23 cellular contexts compared by ENCODE assay signal in genomic region chr3:106257172-106257571, GRCh38.
"Had no signal": no experiment of that assay in that cellular context is flagged by ENCODE, and none has a peak within 500 bp of the region (broad histone marks: within the 10 kb centered on the region; RNA-seq: fewer than 3 reads in every experiment).

No MANE protein-coding gene starts in this region.

- H3K9me3 Mint-ChIP-seq: central memory CD8-positive, alpha-beta T cell; stimulated activated effector memory CD8-positive, alpha-beta T cell treated with anti-CD3 and anti-CD28 coated beads, Interleukin-12 subunit alpha, Interleukin-12 subunit beta, amount 100 ng/mL, for 72 hours had no signal

- H3K27me3 Mint-ChIP-seq: activated CD8-positive, alpha-beta T cell treated with anti-CD3 and anti-CD28 coated beads for 36 hours; activated T-cell treated with anti-CD3 and anti-CD28 coated beads, Interleukin-2, amount 50 U/mL, for 24 hours; central memory CD8-positive, alpha-beta T cell had no signal

- H3K4me3 Mint-ChIP-seq: activated CD8-positive, alpha-beta T cell treated with anti-CD3 and anti-CD28 coated beads for 36 hours; activated T-cell treated with anti-CD3 and anti-CD28 coated beads, Interleukin-2, amount 50 U/mL, for 24 hours; central memory CD8-positive, alpha-beta T cell; nephron progenitor cell; stimulated activated effector memory CD8-positive, alpha-beta T cell treated with anti-CD3 and anti-CD28 coated beads, Interleukin-12 subunit alpha, Interleukin-12 subunit beta, amount 100 ng/mL, for 72 hours had no signal

- H3K4me1 Mint-ChIP-seq: central memory CD8-positive, alpha-beta T cell had no signal

- ATAC-seq: activated CD8-positive, alpha-beta T cell treated with anti-CD3 and anti-CD28 coated beads for 36 hours; sciatic nerve; stimulated activated effector memory CD8-positive, alpha-beta T cell treated with anti-CD3 and anti-CD28 coated beads, Interleukin-12 subunit alpha, Interleukin-12 subunit beta, amount 100 ng/mL, for 72 hours had no signal

- FAIRE-seq: frontal cortex, keratinocyte, TTC549 had no signal

- H3K27ac Mint-ChIP-seq: activated CD8-positive, alpha-beta T cell treated with anti-CD3 and anti-CD28 coated beads for 36 hours; activated T-cell treated with anti-CD3 and anti-CD28 coated beads, Interleukin-2, amount 50 U/mL, for 24 hours; activated T-helper 2 cell treated with anti-CD3 and anti-CD28 coated beads, Interferon-gamma antibody, Interleukin-2, Interleukin-4, amounts not matched to agents 10 μg/mL and 5 μg/mL and 100 μg/mL, durations not matched to agents 14 hours and 24 hours and 36 hours; stimulated activated effector memory CD8-positive, alpha-beta T cell treated with anti-CD3 and anti-CD28 coated beads, Interleukin-12 subunit alpha, Interleukin-12 subunit beta, amount 100 ng/mL, for 72 hours had no signal

- DNase-seq: activated CD4-positive, alpha-beta T cell treated with anti-CD3 and anti-CD28 coated beads for 48 hours; activated CD8-positive, alpha-beta T cell treated with anti-CD3 and anti-CD28 coated beads for 36 hours; activated naive CD4-positive, alpha-beta T cell treated with Interleukin-2 at 50 U/mL for 16 hours; activated T-cell treated with anti-CD3 and anti-CD28 coated beads, Interleukin-2, amount 50 U/mL, for 24 hours; aorta; brain microvascular endothelial cell; colonic mucosa; head of caudate nucleus; midbrain; nephron progenitor cell; nucleus accumbens; stimulated activated CD4-positive, alpha-beta T cell treated with anti-CD3 and anti-CD28 coated beads, Interleukin-4, amount 100 ng/mL, for 24 hours had no signal

- H3K36me3 Mint-ChIP-seq: stimulated activated effector memory CD8-positive, alpha-beta T cell treated with anti-CD3 and anti-CD28 coated beads, Interleukin-12 subunit alpha, Interleukin-12 subunit beta, amount 100 ng/mL, for 72 hours had no signal

- H3K4me3 ChIP-seq: colonic mucosa, lung, smooth muscle cell, thoracic aorta, upper lobe of left lung had no signal
